ENCODE assay signal across 13 cellular contexts in genomic region chr4:6663596-6664393, GRCh38. TPM values are rescaled to one million over a fixed set of nuclear protein-coding genes. Genes with fewer than 3 reads are reported as not detected.
DNase-seq lines count a peak whose midpoint lies in the region; ATAC-seq, FAIRE-seq and TF ChIP-seq lines count a peak whose summit lies in the region.
"Had no signal": no experiment of that assay in that cellular context is flagged by ENCODE, and none has a peak within 500 bp of the region (broad histone marks: within the 10 kb centered on the region; RNA-seq: fewer than 3 reads in every experiment).

No MANE protein-coding gene starts in this region.

- no peaks in the 10 kb centered on the region for H3K79me2 ChIP-seq in trophoblast cell (ENCODE audit: control insufficient read depth, insufficient read depth, low read length, poor library complexity)

- H3K36me3 Mint-ChIP-seq in HFFc6 (ENCODE audit: low read depth), result no peaks in the 10 kb centered on the region

- no peaks in the 10 kb centered on the region for H3K79me1 ChIP-seq in trophoblast cell (ENCODE audit: low read length)

- H3K27me3 Mint-ChIP-seq in HFFc6 (ENCODE audit: insufficient read depth), result peaks cover 17% of the 10 kb centered on the region

- H3K4me3 Mint-ChIP-seq in HFFc6, result peak overlapping the region; percentile 62; the same call in 1 of the 2 replicates

- no peak for TF ChIP-seq EP300 in A549 (IDR thresholded peaks at IDR 0.05)

- H4K8ac ChIP-seq in trophoblast cell (ENCODE audit: low read depth, low read length), result no peak overlapping the region

- H3K27ac Mint-ChIP-seq in HFFc6, result no peak overlapping the region

- H2AFZ ChIP-seq in trophoblast cell (ENCODE audit: insufficient read depth, low read length, poor library complexity), result no peak overlapping the region

- peaks cover 18% of the 10 kb centered on the region for H3K4me1 Mint-ChIP-seq in HFFc6 (ENCODE audit: low read depth)

- WGBS in A549 (ENCODE audit: missing lambda C conversion rate), result 70% methylated on average over 29 of the region's 55 CpGs
- 4 to 8% (median 7%) methylated on average over 52 to 55 of the region's 55 CpGs for WGBS in psoas muscle, 3 donors
- no CpG with 5 or more reads among the region's 55 CpGs for WGBS in trophoblast cell (ENCODE audit: extremely low coverage, insufficient coverage, insufficient read length)
- WGBS in lower leg skin, 2 donors, result 20 to 37% methylated on average over 37 to 48 of the region's 55 CpGs

- H3K9ac ChIP-seq in trophoblast cell (ENCODE audit: low read length), result no peak overlapping the region
- H3K9ac ChIP-seq: KMS-11 had no signal

- no peak for TF ChIP-seq POLR2A in A549 (IDR thresholded peaks at IDR 0.05; ENCODE audit: low read length)
- TF ChIP-seq POLR2A in H54 (IDR thresholded peaks at IDR 0.05; ENCODE audit: low read depth, low read length), result no peak
- TF ChIP-seq POLR2A in lower leg skin (IDR thresholded peaks at IDR 0.05), result no peak

- CTCF ChIA-PET in A549 (lab: Yijun Ruan, JAX), result interaction anchor here (0.6 to 2.3 kb wide), 14 partner anchors 12 to 334 kb away, joined by 3 to 6 read pairs (median 4); no protein-coding TSS in a partner anchor

- H3K4me2 ChIP-seq in A549, result peak overlapping the region; percentile 81
- no peak overlapping the region for H3K4me2 ChIP-seq in trophoblast cell (ENCODE audit: low read length)
- H3K4me2 ChIP-seq: KMS-11 had no signal

- DNase-seq in A549 (ENCODE audit: low read depth in 1 of 2, low spot score in 1 of 2) (no peak), HFFc6 (no peak), foreskin fibroblast (peak in 1 of 2 donors; percentile 34), psoas muscle (no peak), trophoblast cell (no peak), HUDEP-2 (lab: John Stamatoyannopoulos, UW; ENCODE audit: unreplicated experiment in 76 of 76) (no peak), H54 (ENCODE audit: insufficient read length, low spot score) (no peak), lower leg skin (ENCODE audit: low spot score in 2 of 2) (no peak)
- DNase-seq: NCI-H69 had no signal

- no peak overlapping the region for H2BK120ac ChIP-seq in trophoblast cell (ENCODE audit: insufficient read depth, low read length, poor library complexity)

- POLR2A ChIA-PET in A549 (lab: Yijun Ruan, JAX), result interaction anchor here (1.0 to 1.6 kb wide), 2 partner anchors 10 to 23 kb away, joined by 13 to 14 read pairs; partner anchors contain the start of gene MRFAP1

- H3K36me3 ChIP-seq in psoas muscle (ENCODE audit: insufficient read depth in 1 of 2, low read depth in 1 of 2) (peaks cover 0 to 7% of the 10 kb centered on the region in 2 donors), trophoblast cell (ENCODE audit: control insufficient read depth in 1 of 2, insufficient read depth in 2 of 2, low read length in 2 of 2) (no peaks in the 10 kb centered on the region)
- H3K36me3 ChIP-seq: adrenal gland had no signal

- TF ChIP-seq CTCF in A549 (IDR thresholded peaks at IDR 0.05) (no peak), HFFc6 (IDR thresholded peaks at IDR 0.05) (no peak), foreskin fibroblast (IDR thresholded peaks at IDR 0.05; ENCODE audit: low read depth, low read length) (no peak), psoas muscle (IDR thresholded peaks at IDR 0.05) (no peak), lower leg skin (IDR thresholded peaks at IDR 0.05) (no peak)

- H3K9me3 Mint-ChIP-seq in HFFc6, result no peaks in the 10 kb centered on the region

- no peak for FAIRE-seq in A549 (lab: Jason Lieb, UNC)
- FAIRE-seq in H54 (lab: Jason Lieb, UNC), result no peak

- no peak overlapping the region for H4K91ac ChIP-seq in trophoblast cell (ENCODE audit: low read depth, low read length)

- no peak overlapping the region for H3K23ac ChIP-seq in trophoblast cell (ENCODE audit: low read length)

- no peak overlapping the region for H4K12ac ChIP-seq in trophoblast cell (ENCODE audit: low read depth, low read length)

- H3K27ac ChIP-seq in A549 (peak overlapping the region; percentile 27 to 59; a peak in 3 of 6 replicates), psoas muscle (no peak overlapping the region), trophoblast cell (ENCODE audit: low read depth, low read length) (no peak overlapping the region)
- H3K27ac ChIP-seq: epithelial cell of prostate, KMS-11 had no signal

- H3K18ac ChIP-seq in trophoblast cell (ENCODE audit: low read length), result no peak overlapping the region

- H3K9me3 ChIP-seq in A549 (no peaks in the 10 kb centered on the region), psoas muscle (no peaks in the 10 kb centered on the region), trophoblast cell (ENCODE audit: insufficient read depth, low read depth, low read length) (peaks cover 9% of the 10 kb centered on the region)
- H3K9me3 ChIP-seq: adrenal gland had no signal

- intact Hi-C loops in psoas muscle (cut with DNase I), result no loop called here
- intact Hi-C loops in lower leg skin (cut with DNase I; ENCODE audit: low total_unique reads), result no loop called here

- H2AK5ac ChIP-seq in trophoblast cell (ENCODE audit: low read length), result no peak overlapping the region

- H2BK5ac ChIP-seq in trophoblast cell (ENCODE audit: low read depth, low read length, poor library complexity), result no peak overlapping the region

- H3K27me3 ChIP-seq in psoas muscle (ENCODE audit: insufficient read depth in 3 of 3, low read length in 2 of 3) (peaks cover 0 to 7% (median 1%) of the 10 kb centered on the region in 3 donors), trophoblast cell (ENCODE audit: insufficient read depth, low read length) (peaks cover 11% of the 10 kb centered on the region)
- H3K27me3 ChIP-seq: adrenal gland had no signal

- H3K4me1 ChIP-seq in A549 (peaks cover 7% of the 10 kb centered on the region; the same call in 2 of the 3 replicates), psoas muscle (peaks cover 5% of the 10 kb centered on the region), trophoblast cell (ENCODE audit: control insufficient read depth in 1 of 2, insufficient read depth in 2 of 2, low read length in 2 of 2) (no peaks in the 10 kb centered on the region)

- no peak for TF ChIP-seq RAD21 in A549 (conservative IDR thresholded peaks at IDR 0.05 in 1 of 2, IDR thresholded peaks at IDR 0.05 in 1 of 2)

- H3K4ac ChIP-seq in trophoblast cell (ENCODE audit: low read depth, low read length), result no peak overlapping the region

- ATAC-seq in A549 (peak in 1 of 2 experiments; percentile 14; a peak in 2 of 6 replicates), psoas muscle (peak; percentile 48 to 67 (median 66))

- H2BK12ac ChIP-seq in trophoblast cell (ENCODE audit: low read length), result no peak overlapping the region

- H3K4me3 ChIP-seq in A549 (peak overlapping the region; percentile 38; the same call in 2 of the 3 replicates), foreskin fibroblast (ENCODE audit: low read depth in 1 of 2, low read length in 2 of 2) (peak overlapping the region; percentile 7 to 15), psoas muscle (peak overlapping the region; percentile 69), trophoblast cell (ENCODE audit: low read depth, low read length) (no peak overlapping the region), lower leg skin (ENCODE audit: low read depth, poor library complexity, severe bottlenecking) (no peak overlapping the region)
- H3K4me3 ChIP-seq: lung had no signal

- no peak overlapping the region for H3K14ac ChIP-seq in trophoblast cell (ENCODE audit: low read length)

RNA-seq across cellular contexts. Expression of gene MRFAP1, which starts 23.3 kb away (rescaled TPM):
- polyA plus RNA-seq in A549 (2011; rRNA removed), result 185 and 272 TPM in 2 replicates
- polyA plus RNA-seq in A549 (2012; cell fraction: cytosol; rRNA removed), result 211 and 261 TPM in 2 replicates
- polyA plus RNA-seq in A549 (2012; cell fraction: nucleus; rRNA removed), result 116 and 120 TPM in 2 replicates
- 293 to 304 TPM (median 294 TPM) in 3 replicates for polyA plus RNA-seq in A549 (2017; fragmentation: RNase III; extraction: RNeasy Plus Mini Kit Qiagen cat#74134 plus additional on column Dnase treatment)
- polyA minus RNA-seq in A549 (2011; rRNA and poly(A)+ RNA removed), result 23.9 and 24.5 TPM in 2 replicates
- total RNA-seq in HFFc6 (2021; fragmentation: NEBNext Ultra II Directional; extraction: Animal tissue kit (Norgen Biotek cat#: 25700)), result 100 to 1,000 TPM; 332 to 418 (median 364) TPM
- 100 to 1,000 TPM; 216 to 300 (median 250) TPM for total RNA-seq in psoas muscle
- 100 to 1,000 TPM; 300 to 539 (median 398) TPM for polyA plus RNA-seq in psoas muscle
- 197 and 208 TPM in 2 replicates for polyA plus RNA-seq in trophoblast cell (2013)
- total RNA-seq in lower leg skin, result 100 to 1,000 TPM; 136 to 234 (median 170) TPM

RNA-seq across cellular contexts. Expression of gene S100P, which starts 29.9 kb away (rescaled TPM):
- polyA plus RNA-seq in A549 (2011; rRNA removed), result 171 and 291 TPM in 2 replicates
- polyA plus RNA-seq in A549 (2012; cell fraction: cytosol; rRNA removed), result 46.4 and 54.2 TPM in 2 replicates
- polyA plus RNA-seq in A549 (2012; cell fraction: nucleus; rRNA removed), result 11.5 and 12.5 TPM in 2 replicates
- 11.4 to 20.9 TPM (median 16.0 TPM) in 3 replicates for polyA plus RNA-seq in A549 (2017; fragmentation: RNase III; extraction: RNeasy Plus Mini Kit Qiagen cat#74134 plus additional on column Dnase treatment)
- polyA minus RNA-seq in A549 (2011; rRNA and poly(A)+ RNA removed), result 20.1 and 28.1 TPM in 2 replicates
- total RNA-seq in HFFc6 (2021; fragmentation: NEBNext Ultra II Directional; extraction: Animal tissue kit (Norgen Biotek cat#: 25700)), result not detected
- 1 to 10 TPM in 1 of 4 donors, under 1 TPM in 2, not detected in 1; 0.34 to 1.5 (median 0.68) TPM for total RNA-seq in psoas muscle
- under 1 TPM; 0.34 to 0.36 (median 0.35) TPM for polyA plus RNA-seq in psoas muscle
- 761 and 882 TPM in 2 replicates for polyA plus RNA-seq in trophoblast cell (2013)
- total RNA-seq in lower leg skin, result 10 to 100 TPM in 3 of 4 donors, 1 to 10 TPM in 1; 5.3 to 43.7 (median 15.7) TPM

RNA-seq across cellular contexts. Expression of gene MRFAP1L1, which starts 45.9 kb away (rescaled TPM):
- polyA plus RNA-seq in A549 (2011; rRNA removed), result 42.8 and 78.2 TPM in 2 replicates
- 20.7 and 30.2 TPM in 2 replicates for polyA plus RNA-seq in A549 (2012; cell fraction: cytosol; rRNA removed)
- 8.3 and 12.5 TPM in 2 replicates for polyA plus RNA-seq in A549 (2012; cell fraction: nucleus; rRNA removed)
- polyA plus RNA-seq in A549 (2017; fragmentation: RNase III; extraction: RNeasy Plus Mini Kit Qiagen cat#74134 plus additional on column Dnase treatment), result 41.3 to 46.7 TPM (median 46.1 TPM) in 3 replicates
- polyA minus RNA-seq in A549 (2011; rRNA and poly(A)+ RNA removed), result 10.5 and 13.6 TPM in 2 replicates
- total RNA-seq in HFFc6 (2021; fragmentation: NEBNext Ultra II Directional; extraction: Animal tissue kit (Norgen Biotek cat#: 25700)), result 10 to 100 TPM; 35.5 to 41.0 (median 40.1) TPM
- 10 to 100 TPM; 30.0 to 39.1 (median 32.4) TPM for total RNA-seq in psoas muscle
- polyA plus RNA-seq in psoas muscle, result 10 to 100 TPM; 40.5 to 79.0 (median 48.5) TPM
- 41.1 and 42.0 TPM in 2 replicates for polyA plus RNA-seq in trophoblast cell (2013)
- total RNA-seq in lower leg skin, result 10 to 100 TPM; 52.8 to 73.8 (median 69.1) TPM

RNA-seq across cellular contexts. Expression of gene BLOC1S4, which starts 52.2 kb away (rescaled TPM):
- polyA plus RNA-seq in A549 (2011; rRNA removed) (11.7 and 13.2 TPM in 2 replicates), A549 (2017; fragmentation: RNase III; extraction: RNeasy Plus Mini Kit Qiagen cat#74134 plus additional on column Dnase treatment) (11.4 to 13.9 TPM (median 12.6 TPM) in 3 replicates), psoas muscle (10 to 100 TPM in 1 of 3 donors, 1 to 10 TPM in 2; 7.6 to 13.8 (median 9.7) TPM)
- polyA plus RNA-seq in A549 (2012; cell fraction: cytosol; rRNA removed), result 18.8 and 26.6 TPM in 2 replicates
- polyA plus RNA-seq in A549 (2012; cell fraction: nucleus; rRNA removed), result 15.6 and 21.2 TPM in 2 replicates
- 4.0 and 4.8 TPM in 2 replicates for polyA minus RNA-seq in A549 (2011; rRNA and poly(A)+ RNA removed)
- 10 to 100 TPM; 12.7 to 19.0 (median 14.2) TPM for total RNA-seq in HFFc6 (2021; fragmentation: NEBNext Ultra II Directional; extraction: Animal tissue kit (Norgen Biotek cat#: 25700))
- total RNA-seq in psoas muscle (10 to 100 TPM in 3 of 4 donors, 1 to 10 TPM in 1; 9.3 to 15.0 (median 14.2) TPM), lower leg skin (10 to 100 TPM; 17.9 to 24.3 (median 22.8) TPM)
- polyA plus RNA-seq in trophoblast cell (2013), result 16.8 TPM in 2 replicates

Comparison
In these comparisons a context has a peak if more than half of its experiments do, and no peak if none do; other contexts are left out.
1. H3K27ac ChIP-seq: peak in A549 (2 of 2); none in psoas muscle (single experiment) and trophoblast cell (single experiment).
2. H3K4me3 ChIP-seq: peak in A549 (single experiment), foreskin fibroblast (2 of 2) and psoas muscle (single experiment); none in trophoblast cell (single experiment) and lower leg skin (single experiment).